In genomic region chr13:51066091-51066831, GRCh38 we compare ENCODE assay signal across 1 cellular context.
TF ChIP-seq lines count a peak whose summit lies in the region.

No MANE protein-coding gene starts in this region.

TF ChIP-seq in GM12878, 131 proteins besides CTCF, POLR2A, EP300 and RAD21:
- no peak for TF ChIP-seq ZNF217 (IDR thresholded peaks at IDR 0.05)
- TF ChIP-seq CBFB (IDR thresholded peaks at IDR 0.05; ENCODE audit: low read depth), result no peak
- TF ChIP-seq FOXM1 (IDR thresholded peaks at IDR 0.05; ENCODE audit: low read depth, low read length), result no peak
- no peak for TF ChIP-seq NKRF (conservative IDR thresholded peaks at IDR 0.05)
- TF ChIP-seq BRCA1 (IDR thresholded peaks at IDR 0.05; ENCODE audit: low read depth, low read length), result no peak
- no peak for TF ChIP-seq NFXL1 (IDR thresholded peaks at IDR 0.05; ENCODE audit: borderline replicate concordance)
- TF ChIP-seq, protein P1, sequence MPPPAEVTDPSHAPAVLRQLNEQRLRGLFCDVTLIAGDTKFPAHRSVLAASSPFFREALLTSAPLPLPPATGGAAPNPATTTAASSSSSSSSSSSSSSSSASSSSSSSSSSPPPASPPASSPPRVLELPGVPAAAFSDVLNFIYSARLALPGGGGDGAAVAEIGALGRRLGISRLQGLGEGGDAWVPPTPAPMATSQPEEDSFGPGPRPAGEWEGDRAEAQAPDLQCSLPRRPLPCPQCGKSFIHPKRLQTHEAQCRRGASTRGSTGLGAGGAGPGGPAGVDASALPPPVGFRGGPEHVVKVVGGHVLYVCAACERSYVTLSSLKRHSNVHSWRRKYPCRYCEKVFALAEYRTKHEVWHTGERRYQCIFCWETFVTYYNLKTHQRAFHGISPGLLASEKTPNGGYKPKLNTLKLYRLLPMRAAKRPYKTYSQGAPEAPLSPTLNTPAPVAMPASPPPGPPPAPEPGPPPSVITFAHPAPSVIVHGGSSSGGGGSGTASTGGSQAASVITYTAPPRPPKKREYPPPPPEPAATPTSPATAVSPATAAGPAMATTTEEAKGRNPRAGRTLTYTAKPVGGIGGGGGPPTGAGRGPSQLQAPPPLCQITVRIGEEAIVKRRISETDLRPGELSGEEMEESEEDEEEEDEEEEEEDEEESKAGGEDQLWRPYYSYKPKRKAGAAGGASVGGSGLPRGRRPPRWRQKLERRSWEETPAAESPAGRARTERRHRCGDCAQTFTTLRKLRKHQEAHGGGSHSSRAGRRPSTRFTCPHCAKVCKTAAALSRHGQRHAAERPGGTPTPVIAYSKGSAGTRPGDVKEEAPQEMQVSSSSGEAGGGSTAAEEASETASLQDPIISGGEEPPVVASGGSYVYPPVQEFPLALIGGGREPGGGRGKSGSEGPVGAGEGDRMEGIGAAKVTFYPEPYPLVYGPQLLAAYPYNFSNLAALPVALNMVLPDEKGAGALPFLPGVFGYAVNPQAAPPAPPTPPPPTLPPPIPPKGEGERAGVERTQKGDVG (CRISPR knock-in tag; IDR thresholded peaks at IDR 0.05), result no peak
- TF ChIP-seq FOXK2 (IDR thresholded peaks at IDR 0.05), result no peak
TF ChIP-seq in GM12878: peak in this region for 0.
